ENCODE assay signal across 12 cellular contexts in genomic region chr3:112117826-112118571, GRCh38. TPM values are rescaled to one million over a fixed set of nuclear protein-coding genes. Genes with fewer than 3 reads are reported as not detected.
A peak's percentile ranks its signal among the peaks of the same experiment; 100 is the strongest.
DNase-seq lines count a peak whose midpoint lies in the region; ATAC-seq and TF ChIP-seq lines count a peak whose summit lies in the region.
"Had no signal": no experiment of that assay in that cellular context is flagged by ENCODE, and none has a peak within 500 bp of the region (broad histone marks: within the 10 kb centered on the region; RNA-seq: fewer than 3 reads in every experiment).

No MANE protein-coding gene starts in this region.

- no peaks in the 10 kb centered on the region for H4K20me1 ChIP-seq in PC-3 (ENCODE audit: low read length)

- H3K9me2 ChIP-seq in PC-3 (replicated peaks; ENCODE audit: low read length) = no peaks in the 10 kb centered on the region

- intact Hi-C loops in Caco-2 (cut with micrococcal nuclease; ENCODE audit: unreplicated experiment) (no loop called here), PC-3 (cut with micrococcal nuclease) (no loop called here)

- no peak overlapping the region for H3K4me3 Mint-ChIP-seq in Caco-2 (ENCODE audit: unreplicated experiment)
- H3K4me3 Mint-ChIP-seq: activated CD8-positive, alpha-beta T cell treated with anti-CD3 and anti-CD28 coated beads, Interleukin-2, amount 10 ng/mL, durations not matched to agents 7 days and 5 days had no signal

- POLR2A ChIA-PET in Caco-2 (lab: Charles Lee) (no interaction called here), PC-3 (lab: Charles Lee; ENCODE audit: unreplicated experiment) (interaction anchor here (0.6 kb wide), 1 partner anchor 441 kb away, joined by 3 read pairs; no protein-coding TSS in a partner anchor)

- H3K36me3 Mint-ChIP-seq in Caco-2 (ENCODE audit: insufficient read depth, unreplicated experiment) = peaks cover 84% of the 10 kb centered on the region

- H3K4me2 ChIP-seq in PC-3 (ENCODE audit: low read length) = no peak overlapping the region

- H3K27ac ChIP-seq in PC-3 (ENCODE audit: low read length) = no peak overlapping the region
- H3K27ac ChIP-seq: cardiac muscle cell had no signal

- no peaks in the 10 kb centered on the region for H3K27me3 Mint-ChIP-seq in Caco-2 (ENCODE audit: insufficient read depth, unreplicated experiment)

- peaks cover 6% of the 10 kb centered on the region for H3K36me3 ChIP-seq in Caco-2 (ENCODE audit: control insufficient read depth, insufficient read depth, low read length)
- peaks cover 32% of the 10 kb centered on the region for H3K36me3 ChIP-seq in PC-3 (ENCODE audit: low read depth, low read length)

- no peak overlapping the region for H3K9ac ChIP-seq in PC-3 (ENCODE audit: low read length)

- no peak for TF ChIP-seq CTCF in Caco-2 (IDR thresholded peaks at IDR 0.05; ENCODE audit: insufficient read depth in 1 of 2, low read depth in 1 of 2, low read length in 1 of 2, severe bottlenecking in 1 of 2, unreplicated experiment in 1 of 2)
- TF ChIP-seq CTCF in PC-3 (conservative IDR thresholded peaks at IDR 0.05; ENCODE audit: low read depth, low read length) = 0 out of 2 replicates have a peak, but pooled peaks have one; percentile 15

- H3K27me3 ChIP-seq in Caco-2 (replicated peaks; ENCODE audit: control insufficient read depth, insufficient read depth, low read length) (no peaks in the 10 kb centered on the region), PC-3 (ENCODE audit: low read length) (no peaks in the 10 kb centered on the region)
- H3K27me3 ChIP-seq: cardiac muscle cell had no signal

- BruUV-seq in Caco-2 (replicated peaks; lab: Mats Ljungman, UMichigan) = TSS peak; percentile 15
- no TSS peak for BruUV-seq in PC-3 (replicated peaks; lab: Mats Ljungman, UMichigan)

- no peaks in the 10 kb centered on the region for H3F3A ChIP-seq in PC-3 (ENCODE audit: low read length, unreplicated experiment)

- H3K9me3 ChIP-seq in Caco-2 (no peaks in the 10 kb centered on the region), PC-3 (ENCODE audit: low read length) (no peaks in the 10 kb centered on the region)

- no peak overlapping the region for H3K4me3 ChIP-seq in Caco-2 (ENCODE audit: low read depth, low read length)
- H3K4me3 ChIP-seq in PC-3 (ENCODE audit: low read length) = no peak overlapping the region
- H3K4me3 ChIP-seq: cardiac muscle cell had no signal

- no peak overlapping the region for H3K27ac Mint-ChIP-seq in Caco-2 (ENCODE audit: unreplicated experiment)
- H3K27ac Mint-ChIP-seq: activated CD8-positive, alpha-beta T cell treated with anti-CD3 and anti-CD28 coated beads, Interleukin-2, amount 10 ng/mL, durations not matched to agents 7 days and 5 days had no signal

- no peaks in the 10 kb centered on the region for H3K79me2 ChIP-seq in PC-3 (ENCODE audit: low read length)

- DNase-seq in Caco-2 (no peak), PC-3 (no peak), iPS-NIHi7 (ENCODE audit: extremely low spot score) (peak; percentile 26), GF-D8 (lab: John Stamatoyannopoulos, UW) (no peak), NCI-H1436 treated with DMSO at 0.1 percent for 48 hours (lab: John Stamatoyannopoulos, UW) (no peak), NCI-H345 (lab: John Stamatoyannopoulos, UW) (no peak), inferior parietal cortex (ENCODE audit: extremely low spot score) (no peak)
- DNase-seq: activated CD8-positive, alpha-beta T cell treated with anti-CD3 and anti-CD28 coated beads, Interleukin-2, amount 10 ng/mL, durations not matched to agents 7 days and 5 days; NK-92 treated with Interleukin-12 subunit alpha and Interleukin-12 subunit beta, amount 100 ng/mL, for 24 hours had no signal

- CTCF ChIA-PET in Caco-2 (lab: Charles Lee) (no interaction called here), PC-3 (lab: Charles Lee) (no interaction called here)

- peak; percentile 25 for ATAC-seq in GM21825 (IDR thresholded peaks at IDR 0.05; ENCODE audit: unreplicated experiment)
- peak; percentile 37; the same call in 1 of the 2 replicates for ATAC-seq in PC-3
- ATAC-seq: activated CD8-positive, alpha-beta T cell treated with anti-CD3 and anti-CD28 coated beads, Interleukin-2, amount 10 ng/mL, durations not matched to agents 7 days and 5 days had no signal

- peaks cover 7% of the 10 kb centered on the region for H3K4me1 Mint-ChIP-seq in Caco-2 (ENCODE audit: low read depth, unreplicated experiment)

- H2AFZ ChIP-seq in PC-3 (ENCODE audit: low read length) = no peak overlapping the region

- no peaks in the 10 kb centered on the region for H3K9me3 Mint-ChIP-seq in Caco-2 (ENCODE audit: unreplicated experiment)

- H3K4me1 ChIP-seq in Caco-2 = peaks cover 7% of the 10 kb centered on the region; the same call in 1 of the 2 replicates
- no peaks in the 10 kb centered on the region for H3K4me1 ChIP-seq in PC-3 (ENCODE audit: insufficient read depth, low read length)

RNA-seq across cellular contexts. Expression of gene GCSAM, which starts 15.0 kb away (rescaled TPM):
- total RNA-seq in Caco-2 (2022) (not detected in 2 replicates), PC-3 (2014; rRNA removed) (not detected in 2 replicates)
- total RNA-seq: cardiac muscle cell, osteocyte had no signal

RNA-seq across cellular contexts. Expression of gene C3orf52, which starts 31.8 kb away (rescaled TPM):
- total RNA-seq in Caco-2 (2022) (52.4 and 64.5 TPM in 2 replicates), PC-3 (2014; rRNA removed) (14.8 and 16.7 TPM in 2 replicates)
